8 cellular contexts compared by ENCODE assay signal in the genomic region with DNA sequence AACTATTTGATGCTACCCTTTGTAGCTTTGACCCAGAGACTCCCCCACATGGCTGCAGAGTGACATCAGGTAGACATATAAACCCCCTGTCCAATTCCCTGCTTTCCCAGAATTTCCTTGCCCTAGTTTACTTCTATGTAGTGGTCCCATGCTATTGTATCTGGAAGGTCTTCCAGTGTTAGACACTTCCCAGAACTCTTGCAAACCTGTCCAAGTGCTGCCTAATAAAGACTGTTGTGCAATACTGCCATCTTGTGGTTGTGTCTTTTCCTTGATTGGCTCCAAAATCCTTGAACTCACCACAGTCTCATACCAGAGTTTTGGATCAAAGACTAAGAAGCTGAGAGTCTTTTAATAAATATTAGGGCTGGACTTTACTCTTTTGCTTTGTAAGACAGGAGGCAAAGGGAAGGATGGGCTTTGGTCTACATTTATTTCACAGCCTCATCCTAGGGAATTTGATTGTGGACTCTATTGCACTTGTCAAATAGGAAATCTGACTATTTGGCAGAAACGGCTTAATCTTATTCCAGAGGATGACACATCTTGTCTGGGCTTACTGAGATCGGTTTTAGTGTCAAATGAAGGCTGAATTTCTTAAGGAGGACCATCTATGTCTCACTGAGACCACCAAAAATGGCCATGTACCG.
A peak's percentile ranks its signal among the peaks of the same experiment; 100 is the strongest.
DNase-seq lines count a peak whose midpoint lies in the region; ATAC-seq and TF ChIP-seq lines count a peak whose summit lies in the region.

No MANE protein-coding gene starts in this region.

- no peak overlapping the region for H3K4me3 Mint-ChIP-seq in CD14-positive monocyte
- H3K4me3 Mint-ChIP-seq in activated CD8-positive, alpha-beta T cell treated with anti-CD3 and anti-CD28 coated beads for 36 hours = no peak overlapping the region
- no peak overlapping the region for H3K4me3 Mint-ChIP-seq in stimulated activated naive CD8-positive, alpha-beta T cell treated with anti-CD3 and anti-CD28 coated beads, Interleukin-15, amount 100 ng/mL, for 72 hours

- ATAC-seq in GM18867 (IDR thresholded peaks at IDR 0.05; ENCODE audit: unreplicated experiment) = peak; percentile 80
- peak; percentile 93 for ATAC-seq in HG03159 (IDR thresholded peaks at IDR 0.05; ENCODE audit: unreplicated experiment)
- no peak for ATAC-seq in activated CD8-positive, alpha-beta T cell treated with anti-CD3 and anti-CD28 coated beads for 36 hours
- no peak for ATAC-seq in stimulated activated naive CD8-positive, alpha-beta T cell treated with anti-CD3 and anti-CD28 coated beads, Interleukin-15, amount 100 ng/mL, for 72 hours

- POLR2A ChIA-PET in activated CD8-positive, alpha-beta T cell treated with anti-CD3 and anti-CD28 coated beads for 36 hours (lab: Charles Lee) = no interaction called here

- H3K27ac Mint-ChIP-seq in CD14-positive monocyte = no peak overlapping the region
- no peak overlapping the region for H3K27ac Mint-ChIP-seq in activated CD8-positive, alpha-beta T cell treated with anti-CD3 and anti-CD28 coated beads for 36 hours
- H3K27ac Mint-ChIP-seq in stimulated activated naive CD8-positive, alpha-beta T cell treated with anti-CD3 and anti-CD28 coated beads, Interleukin-15, amount 100 ng/mL, for 72 hours = no peak overlapping the region

- H3K27me3 Mint-ChIP-seq in CD14-positive monocyte (ENCODE audit: low read depth in 3 of 3) = no peaks in the 10 kb centered on the region
- H3K27me3 Mint-ChIP-seq in activated CD8-positive, alpha-beta T cell treated with anti-CD3 and anti-CD28 coated beads for 36 hours = no peaks in the 10 kb centered on the region
- no peaks in the 10 kb centered on the region for H3K27me3 Mint-ChIP-seq in stimulated activated naive CD8-positive, alpha-beta T cell treated with anti-CD3 and anti-CD28 coated beads, Interleukin-15, amount 100 ng/mL, for 72 hours

- no peaks in the 10 kb centered on the region for H3K36me3 Mint-ChIP-seq in CD14-positive monocyte
- no peaks in the 10 kb centered on the region for H3K36me3 Mint-ChIP-seq in activated CD8-positive, alpha-beta T cell treated with anti-CD3 and anti-CD28 coated beads for 36 hours (ENCODE audit: low read depth)

- CTCF ChIA-PET in activated CD8-positive, alpha-beta T cell treated with anti-CD3 and anti-CD28 coated beads for 36 hours (lab: Charles Lee) = interaction anchor here (0.6 to 2.0 kb wide), 9 partner anchors 9 to 1620 kb away, joined by 3 to 10 read pairs (median 4); no protein-coding TSS in a partner anchor

- H3K9me3 Mint-ChIP-seq in CD14-positive monocyte = no peaks in the 10 kb centered on the region
- peaks cover 1% of the 10 kb centered on the region for H3K9me3 Mint-ChIP-seq in activated CD8-positive, alpha-beta T cell treated with anti-CD3 and anti-CD28 coated beads for 36 hours
- H3K9me3 Mint-ChIP-seq in stimulated activated naive CD8-positive, alpha-beta T cell treated with anti-CD3 and anti-CD28 coated beads, Interleukin-15, amount 100 ng/mL, for 72 hours = no peaks in the 10 kb centered on the region

- DNase-seq in CD14-positive monocyte (ENCODE audit: low spot score) (no peak), NCI-H2196 (lab: John Stamatoyannopoulos, UW; ENCODE audit: unreplicated experiment) (peak; percentile 80), hippocampal formation (lab: John Stamatoyannopoulos, UW) (peak; percentile 6 to 55)
- DNase-seq in activated CD8-positive, alpha-beta T cell treated with anti-CD3 and anti-CD28 coated beads for 36 hours = peak; percentile 5
- peak; percentile 10 for DNase-seq in stimulated activated naive CD8-positive, alpha-beta T cell treated with anti-CD3 and anti-CD28 coated beads, Interleukin-15, amount 100 ng/mL, for 72 hours
- DNase-seq in stimulated activated CD8-positive, alpha-beta memory T cell treated with anti-CD3 and anti-CD28 coated beads, Interleukin-4, amount 100 ng/mL, for 48 hours = no peak

- intact Hi-C loops in CD14-positive monocyte (cut with micrococcal nuclease) = loop anchor here (5.0 to 10.0 kb wide), 4 partner anchors 1620 to 1970 kb away; no protein-coding TSS in a partner anchor
- intact Hi-C loops in activated CD8-positive, alpha-beta T cell treated with anti-CD3 and anti-CD28 coated beads for 36 hours (cut with micrococcal nuclease) = no loop called here

- peak; percentile 68 for TF ChIP-seq CTCF in CD14-positive monocyte (IDR thresholded peaks at IDR 0.05)
- TF ChIP-seq CTCF in activated CD8-positive, alpha-beta T cell treated with anti-CD3 and anti-CD28 coated beads for 36 hours (IDR thresholded peaks at IDR 0.05) = peak; percentile 63

- no peaks in the 10 kb centered on the region for H3K4me1 Mint-ChIP-seq in CD14-positive monocyte
- no peaks in the 10 kb centered on the region for H3K4me1 Mint-ChIP-seq in activated CD8-positive, alpha-beta T cell treated with anti-CD3 and anti-CD28 coated beads for 36 hours (ENCODE audit: low read depth)
- H3K4me1 Mint-ChIP-seq in stimulated activated naive CD8-positive, alpha-beta T cell treated with anti-CD3 and anti-CD28 coated beads, Interleukin-15, amount 100 ng/mL, for 72 hours = no peaks in the 10 kb centered on the region

Comparison
In these comparisons a context has a peak if more than half of its experiments do, and no peak if none do; other contexts are left out.
1. DNase-seq: peak in NCI-H2196 (single experiment), activated CD8-positive, alpha-beta T cell treated with anti-CD3 and anti-CD28 coated beads for 36 hours (single experiment), hippocampal formation (2 of 2) and stimulated activated naive CD8-positive, alpha-beta T cell treated with anti-CD3 and anti-CD28 coated beads, Interleukin-15, amount 100 ng/mL, for 72 hours (2 of 2); none in CD14-positive monocyte (single experiment) and stimulated activated CD8-positive, alpha-beta memory T cell treated with anti-CD3 and anti-CD28 coated beads, Interleukin-4, amount 100 ng/mL, for 48 hours (single experiment).
2. ATAC-seq: peak in GM18867 (single experiment) and HG03159 (single experiment); none in activated CD8-positive, alpha-beta T cell treated with anti-CD3 and anti-CD28 coated beads for 36 hours (single experiment) and stimulated activated naive CD8-positive, alpha-beta T cell treated with anti-CD3 and anti-CD28 coated beads, Interleukin-15, amount 100 ng/mL, for 72 hours (single experiment).